8 cellular contexts compared by ENCODE assay signal in the genomic region with DNA sequence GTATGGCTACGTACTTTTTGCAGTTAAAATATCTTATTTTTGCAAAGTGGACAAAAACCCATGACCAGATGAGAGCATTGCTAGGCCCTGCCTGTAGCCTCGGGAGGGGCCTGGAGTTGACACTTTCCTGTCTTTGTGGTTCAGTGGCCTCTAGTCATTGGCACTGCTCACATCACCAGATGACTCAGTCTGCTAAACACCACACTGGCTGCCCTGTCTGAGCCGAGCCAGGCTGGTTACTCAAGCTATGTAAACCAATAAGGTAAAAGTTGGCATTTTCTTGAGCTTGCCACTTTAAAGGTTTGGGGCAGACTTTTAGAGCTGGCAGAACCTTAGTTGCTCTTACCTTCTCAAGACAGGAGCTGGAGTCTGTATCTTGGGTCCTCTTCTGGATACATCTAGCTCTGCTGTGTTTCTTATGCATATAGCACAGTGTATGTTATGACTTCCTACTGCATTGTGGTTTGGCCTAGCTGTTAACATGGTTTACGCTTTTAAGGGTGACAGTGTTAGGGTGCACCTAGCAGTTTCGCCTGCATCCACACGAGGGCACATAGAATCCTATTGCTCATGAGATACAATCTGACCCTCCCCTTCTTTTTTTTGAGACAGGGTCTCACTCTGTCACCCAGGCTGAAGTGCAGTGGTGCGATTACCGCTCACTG.
DNase-seq lines count a peak whose midpoint lies in the region; ATAC-seq and TF ChIP-seq lines count a peak whose summit lies in the region.

No MANE protein-coding gene starts in this region.

- H3K27ac Mint-ChIP-seq in central memory CD8-positive, alpha-beta T cell (ENCODE audit: low read depth) = peak overlapping the region; percentile 95

- CTCF ChIA-PET in BJ (lab: Yijun Ruan, JAX) = interaction anchor here (0.6 to 1.0 kb wide), 2 partner anchors 65 to 184 kb away, joined by 3 to 4 read pairs; no protein-coding TSS in a partner anchor

- H3K36me3 ChIP-seq in BJ (ENCODE audit: control insufficient read depth, insufficient read depth, low read length) (no peaks in the 10 kb centered on the region), HAP-1 (replicated peaks) (peaks cover 6% of the 10 kb centered on the region; the same call in 1 of the 2 replicates)

- peaks cover 41% of the 10 kb centered on the region for H3K4me1 Mint-ChIP-seq in central memory CD8-positive, alpha-beta T cell

- in situ Hi-C loops in HAP-1 (cut with MboI; ENCODE audit: low sequenced_read_pairs) = no loop called here

- no peaks in the 10 kb centered on the region for H3K9me3 ChIP-seq in HAP-1

- no peak for TF ChIP-seq CTCF in BJ (IDR thresholded peaks at IDR 0.05; ENCODE audit: insufficient read depth, low read depth, low read length)

- H3K4me1 ChIP-seq in HAP-1 = no peaks in the 10 kb centered on the region

- H3K36me3 Mint-ChIP-seq in central memory CD8-positive, alpha-beta T cell (ENCODE audit: insufficient read depth) = peaks cover 8% of the 10 kb centered on the region

- no peaks in the 10 kb centered on the region for H3K27me3 Mint-ChIP-seq in central memory CD8-positive, alpha-beta T cell

- ATAC-seq in GM19328 (IDR thresholded peaks at IDR 0.05; ENCODE audit: unreplicated experiment) (peak; percentile 74), HG03196 (IDR thresholded peaks at IDR 0.05; ENCODE audit: unreplicated experiment) (peak; percentile 87)
- ATAC-seq in central memory CD8-positive, alpha-beta T cell (replicated peaks; ENCODE audit: extremely low read depth, poor library complexity, severe bottlenecking) = peak; percentile 91

- POLR2A ChIA-PET in BJ (lab: Charles Lee) = no interaction called here

- no peaks in the 10 kb centered on the region for H3K9me3 Mint-ChIP-seq in central memory CD8-positive, alpha-beta T cell

- peak; percentile 41 for DNase-seq in BJ (ENCODE audit: low read depth)
- DNase-seq in T-helper 1 cell = peak in 4 of 5 donors; percentile 6 to 80 (median 22)
- DNase-seq in central memory CD8-positive, alpha-beta T cell (ENCODE audit: low spot score in 2 of 2) = peak; percentile 37 to 72
- peak; percentile 62 for DNase-seq in non-pigmented ciliary epithelial cell (ENCODE audit: low read depth)
- no peak for DNase-seq in HAP-1 (ENCODE audit: low spot score in 2 of 2)
- DNase-seq in posterior cingulate gyrus = no peak

- no peak overlapping the region for H3K4me3 ChIP-seq in BJ (ENCODE audit: low read depth, low read length)
- no peak overlapping the region for H3K4me3 ChIP-seq in HAP-1

- peak overlapping the region; percentile 67 for H3K4me3 Mint-ChIP-seq in central memory CD8-positive, alpha-beta T cell

- intact Hi-C loops in posterior cingulate gyrus (cut with DNase I) = no loop called here

- H3K27me3 ChIP-seq in BJ (ENCODE audit: control insufficient read depth, insufficient read depth, low read length) (no peaks in the 10 kb centered on the region), HAP-1 (ENCODE audit: low read depth) (no peaks in the 10 kb centered on the region)

Comparison
In these comparisons a context has a peak if more than half of its experiments do, and no peak if none do; other contexts are left out.
1. DNase-seq: peak in BJ (single experiment), T-helper 1 cell (4 of 5), central memory CD8-positive, alpha-beta T cell (2 of 2) and non-pigmented ciliary epithelial cell (single experiment); none in HAP-1 (0 of 2) and posterior cingulate gyrus (0 of 10).
2. Peak in every context shown above with its lines, with median percentiles within 50 percentile points of each other: ATAC-seq.